9 cellular contexts compared by ENCODE assay signal in genomic region chr6:11202513-11203305, GRCh38. TPM values are rescaled to one million over a fixed set of nuclear protein-coding genes. Genes with fewer than 3 reads are reported as not detected.
DNase-seq lines count a peak whose midpoint lies in the region; ATAC-seq lines count a peak whose summit lies in the region.
"Had no signal": no experiment of that assay in that cellular context is flagged by ENCODE, and none has a peak within 500 bp of the region (broad histone marks: within the 10 kb centered on the region; RNA-seq: fewer than 3 reads in every experiment).

No MANE protein-coding gene starts in this region.

- H3K36me3 Mint-ChIP-seq in naive thymus-derived CD8-positive, alpha-beta T cell = peaks cover 4 to 48% (median 31%) of the 10 kb centered on the region in 3 donors

- no peaks in the 10 kb centered on the region for H3K27me3 ChIP-seq in ACC112 (ENCODE audit: insufficient read depth, low read length)

- peaks cover 57% of the 10 kb centered on the region for H3K4me1 ChIP-seq in ACC112 (ENCODE audit: control insufficient read depth, insufficient read depth, low read length, unreplicated experiment)

- POLR2A ChIA-PET in naive thymus-derived CD8-positive, alpha-beta T cell (lab: Charles Lee) = no interaction called here

- H3K27ac ChIP-seq in ACC112 (ENCODE audit: low read depth, low read length) = peak overlapping the region; percentile 44; the same call in 1 of the 2 replicates
- peak overlapping the region; percentile 51 for H3K27ac ChIP-seq in KOPT-K1 (ENCODE audit: low read depth, low read length, poor library complexity, severe bottlenecking)

- in situ Hi-C loops in G401 (cut with HindIII; ENCODE audit: low sequenced_read_pairs) = no loop called here

- H3K27me3 Mint-ChIP-seq in naive thymus-derived CD8-positive, alpha-beta T cell = no peaks in the 10 kb centered on the region

- H3K4me3 ChIP-seq in ACC112 (ENCODE audit: low read depth, low read length) = no peak overlapping the region

- DNase-seq in dedifferentiated amniotic fluid mesenchymal stem cell (ENCODE audit: extremely low spot score) (peak; percentile 72), GM19240 (ENCODE audit: insufficient read length, low spot score) (no peak), kidney glomerular epithelial cell (lab: John Stamatoyannopoulos, UW) (no peak), G401 (ENCODE audit: low spot score) (no peak)
- DNase-seq in naive thymus-derived CD8-positive, alpha-beta T cell = peak in 3 of 10 donors; percentile 10 to 34 (median 25)
- DNase-seq: NCI-H2107 had no signal

- H3K9me3 Mint-ChIP-seq in naive thymus-derived CD8-positive, alpha-beta T cell = peaks cover 0 to 2% (median 0%) of the 10 kb centered on the region in 9 donors

- peak overlapping the region in 5 of 10 donors; percentile 13 to 46 (median 39) for H3K4me3 Mint-ChIP-seq in naive thymus-derived CD8-positive, alpha-beta T cell

- no peaks in the 10 kb centered on the region for H3K79me2 ChIP-seq in ACC112 (ENCODE audit: control insufficient read depth, insufficient read depth, low read length, unreplicated experiment)

- peak in 1 of 2 donors; percentile 41 for ATAC-seq in naive thymus-derived CD8-positive, alpha-beta T cell
- no peak for ATAC-seq in HG03469 (IDR thresholded peaks at IDR 0.05; ENCODE audit: unreplicated experiment)

- no peak overlapping the region for H2AFZ ChIP-seq in ACC112 (ENCODE audit: low read length, unreplicated experiment)

- peak overlapping the region in 7 of 10 donors; percentile 33 to 86 (median 69) for H3K27ac Mint-ChIP-seq in naive thymus-derived CD8-positive, alpha-beta T cell

- H3K9me3 ChIP-seq in KOPT-K1 (ENCODE audit: insufficient read depth, low read length, poor library complexity, severe bottlenecking) = no peaks in the 10 kb centered on the region

- peaks cover 27 to 76% (median 57%) of the 10 kb centered on the region in 4 donors for H3K4me1 Mint-ChIP-seq in naive thymus-derived CD8-positive, alpha-beta T cell

- no peaks in the 10 kb centered on the region for H3K36me3 ChIP-seq in ACC112 (ENCODE audit: insufficient read depth, low read length)
- H3K36me3 ChIP-seq in KOPT-K1 (ENCODE audit: insufficient read depth, low read length) = no peaks in the 10 kb centered on the region

RNA-seq across cellular contexts. Expression of gene NEDD9, which starts 29.8 kb away (rescaled TPM):
- total RNA-seq in naive thymus-derived CD8-positive, alpha-beta T cell = 10 to 100 TPM; 32.4 to 34.7 TPM
- 10 to 100 TPM; 14.7 to 20.2 (median 17.3) TPM for polyA plus RNA-seq in naive thymus-derived CD8-positive, alpha-beta T cell
- total RNA-seq in G401 (2014; rRNA removed; shearing (Covaris generic)) = 83.1 and 96.4 TPM in 2 replicates
